Comparison of ENCODE assay signal across 7 cellular contexts in genomic region chr5:16353439-16353838, GRCh38.
DNase-seq lines count a peak whose midpoint lies in the region; ATAC-seq, FAIRE-seq and TF ChIP-seq lines count a peak whose summit lies in the region.
"Not testable (repeated sequence)": the region's sequence is repeated elsewhere in the genome, so short reads cannot be mapped to it uniquely, and the experiment has no call there.

No MANE protein-coding gene starts in this region.

- not testable (repeated sequence) for H3K9ac ChIP-seq in GM12878 (ENCODE audit: control insufficient read depth, insufficient read depth, low read length)

- H3K4me1 ChIP-seq in GM12878 (ENCODE audit: control insufficient read depth, insufficient read depth, low read length): not testable (repeated sequence)

- not testable (repeated sequence) for BruUV-seq in GM12878 (replicated peaks; lab: Mats Ljungman, UMichigan)

- DNase-seq in Caki2 (ENCODE audit: low read depth) (peak; percentile 22), NAMALWA (ENCODE audit: low spot score) (peak; percentile 49)
- DNase-seq in GM12878 (ENCODE audit: low read depth, low spot score): not testable (repeated sequence)

- intact Hi-C loops in GM12878 (cut with micrococcal nuclease; ENCODE audit: unreplicated experiment): not testable (repeated sequence)

- not testable (repeated sequence) for H3K79me2 ChIP-seq in GM12878 (ENCODE audit: control insufficient read depth, insufficient read depth, low read length)

- SMC1A ChIA-PET in GM12878 (lab: Charles Lee; ENCODE audit: uncharacterized antibody, unreplicated experiment): not testable (repeated sequence)

- in situ Hi-C loops in Caki2 (cut with HindIII; ENCODE audit: low pct_unique_long_range_greater_than_20kb, low sequenced_read_pairs); GM12878 (cut with MboI): not testable (repeated sequence)

- TF ChIP-seq CTCF in GM12878 (IDR thresholded peaks at IDR 0.05 in 2 of 3, conservative IDR thresholded peaks at IDR 0.05 in 1 of 3; ENCODE audit: control insufficient read depth in 2 of 3, extremely low read depth in 1 of 3, insufficient read depth in 1 of 3, low read depth in 3 of 3, low read length in 3 of 3): not testable (repeated sequence)

- H3K27me3 ChIP-seq in GM12878 (replicated peaks in 1 of 2; ENCODE audit: control insufficient read depth in 2 of 2, insufficient read depth in 2 of 2, low read length in 1 of 2): not testable (repeated sequence)

- H3K4me2 ChIP-seq in GM12878 (ENCODE audit: control insufficient read depth, insufficient read depth): not testable (repeated sequence)

- TF ChIP-seq EP300 in GM12878 (IDR thresholded peaks at IDR 0.05; ENCODE audit: borderline replicate concordance in 1 of 2, control insufficient read depth in 1 of 2, low read depth in 2 of 2, low read length in 2 of 2): not testable (repeated sequence)

- not testable (repeated sequence) for H3K9me3 ChIP-seq in GM12878 (replicated peaks; ENCODE audit: control insufficient read depth, insufficient read depth, low read length)

- H3K36me3 ChIP-seq in GM12878 (ENCODE audit: control insufficient read depth in 2 of 2, insufficient read depth in 2 of 2, low read length in 1 of 2): not testable (repeated sequence)

- not testable (repeated sequence) for H4K20me1 ChIP-seq in GM12878 (ENCODE audit: control insufficient read depth, insufficient read depth)

- 0% methylated on average over 5 of the region's 5 CpGs for WGBS in GM12878 (ENCODE audit: insufficient coverage, insufficient replicate concordance, low lambda C conversion rate, missing lambda C conversion rate)

- RAD21 ChIA-PET in GM12878 (lab: Charles Lee; ENCODE audit: unreplicated experiment): not testable (repeated sequence)

- not testable (repeated sequence) for TF ChIP-seq POLR2A in GM12878 (IDR thresholded peaks at IDR 0.05; ENCODE audit: low read depth, low read length)

- CTCF ChIA-PET in GM12878 (lab: Yijun Ruan, JAX): not testable (repeated sequence)

- POLR2A ChIA-PET in GM12878 (lab: Charles Lee): not testable (repeated sequence)

- not testable (repeated sequence) for H3K27ac ChIP-seq in GM12878 (ENCODE audit: control insufficient read depth, insufficient read depth)

- H3K4me3 ChIP-seq in GM12878: not testable (repeated sequence)

- not testable (repeated sequence) for H2AFZ ChIP-seq in GM12878 (ENCODE audit: control insufficient read depth, low read depth, low read length)

- TF ChIP-seq RAD21 in GM12878 (IDR thresholded peaks at IDR 0.05; ENCODE audit: insufficient read depth, low read depth, low read length): not testable (repeated sequence)

- not testable (repeated sequence) for FAIRE-seq in GM12878 (lab: Jason Lieb, UNC)

- ATAC-seq in GM18867 (IDR thresholded peaks at IDR 0.05; ENCODE audit: unreplicated experiment) (peak; percentile 89), GM19463 (IDR thresholded peaks at IDR 0.05; ENCODE audit: unreplicated experiment) (peak; percentile 81), HG02885 (IDR thresholded peaks at IDR 0.05; ENCODE audit: poor library complexity, unreplicated experiment) (peak; percentile 66), HG03354 (IDR thresholded peaks at IDR 0.05; ENCODE audit: poor library complexity, severe bottlenecking, unreplicated experiment) (peak; percentile 56), GM12878 (peak; percentile 72)
